Comparison of ENCODE assay signal across 10 cellular contexts in genomic region chr11:12243511-12243910, GRCh38.
DNase-seq lines count a peak whose midpoint lies in the region; ATAC-seq and TF ChIP-seq lines count a peak whose summit lies in the region.
"Had no signal": no experiment of that assay in that cellular context is flagged by ENCODE, and none has a peak within 500 bp of the region (broad histone marks: within the 10 kb centered on the region; RNA-seq: fewer than 3 reads in every experiment).

No MANE protein-coding gene starts in this region.

- H3K4me1 ChIP-seq in Caco-2 = peaks cover 48% of the 10 kb centered on the region

- no peaks in the 10 kb centered on the region for H3K27me3 ChIP-seq in Caco-2 (replicated peaks; ENCODE audit: control insufficient read depth, insufficient read depth, low read length)

- peaks cover 37% of the 10 kb centered on the region for H3K4me1 Mint-ChIP-seq in Caco-2 (ENCODE audit: low read depth, unreplicated experiment)

- POLR2A ChIA-PET in Caco-2 (lab: Charles Lee) = no interaction called here

- intact Hi-C loops in Caco-2 (cut with micrococcal nuclease; ENCODE audit: unreplicated experiment) = no loop called here

- no peaks in the 10 kb centered on the region for H3K9me3 ChIP-seq in Caco-2

- no peaks in the 10 kb centered on the region for H3K9me3 Mint-ChIP-seq in Caco-2 (ENCODE audit: unreplicated experiment)

- H3K36me3 Mint-ChIP-seq in Caco-2 (ENCODE audit: insufficient read depth, unreplicated experiment) = peaks cover 89% of the 10 kb centered on the region

- H3K27me3 Mint-ChIP-seq in Caco-2 (ENCODE audit: insufficient read depth, unreplicated experiment) = no peaks in the 10 kb centered on the region

- DNase-seq in Caco-2 (no peak), NCI-H1694 treated with DMSO at 0.1 percent for 48 hours (lab: John Stamatoyannopoulos, UW) (peak; percentile 96), SHP77 treated with DMSO at 0.1 percent for 48 hours (lab: John Stamatoyannopoulos, UW) (peak; percentile 65), occipital lobe (lab: John Stamatoyannopoulos, UW) (peak; percentile 56)
- DNase-seq in stimulated activated naive CD4-positive, alpha-beta T cell treated with Interleukin-2 at 50 U/mL for 16 hours (lab: John Stamatoyannopoulos, UW) = no peak
- DNase-seq: activated T-cell treated with anti-CD3 and anti-CD28 coated beads, Interleukin-2, amount 50 U/mL, for 48 hours; small intestine had no signal

- no peak overlapping the region for H3K4me3 Mint-ChIP-seq in Caco-2 (ENCODE audit: unreplicated experiment)

- H3K4me3 ChIP-seq in Caco-2 (ENCODE audit: low read depth, low read length) = no peak overlapping the region

- peak overlapping the region; percentile 88 for H3K27ac Mint-ChIP-seq in Caco-2 (ENCODE audit: unreplicated experiment)

- 0 out of 2 replicates have a peak, but pooled peaks cover 2% of the 10 kb centered on the region for H3K36me3 ChIP-seq in Caco-2 (ENCODE audit: control insufficient read depth, insufficient read depth, low read length)

- BruUV-seq in Caco-2 (replicated peaks; lab: Mats Ljungman, UMichigan) = no TSS peak

- no peak for ATAC-seq in GM18861 (IDR thresholded peaks at IDR 0.05; ENCODE audit: unreplicated experiment)
- no peak for ATAC-seq in GM21576 (IDR thresholded peaks at IDR 0.05; ENCODE audit: unreplicated experiment)
- ATAC-seq in GM18909 (IDR thresholded peaks at IDR 0.05; ENCODE audit: poor library complexity, unreplicated experiment) = no peak

- CTCF ChIA-PET in Caco-2 (lab: Charles Lee) = no interaction called here

- no peak for TF ChIP-seq CTCF in Caco-2 (IDR thresholded peaks at IDR 0.05; ENCODE audit: insufficient read depth in 1 of 2, low read depth in 1 of 2, low read length in 1 of 2, severe bottlenecking in 1 of 2, unreplicated experiment in 1 of 2)

Comparison
In these comparisons a context has a peak if more than half of its experiments do, and no peak if none do; other contexts are left out.
1. DNase-seq: peak in NCI-H1694 treated with DMSO at 0.1 percent for 48 hours (single experiment), SHP77 treated with DMSO at 0.1 percent for 48 hours (single experiment) and occipital lobe (single experiment); none in Caco-2 (0 of 2) and stimulated activated naive CD4-positive, alpha-beta T cell treated with Interleukin-2 at 50 U/mL for 16 hours (single experiment).